24 cellular contexts compared by ENCODE assay signal in the genomic region with DNA sequence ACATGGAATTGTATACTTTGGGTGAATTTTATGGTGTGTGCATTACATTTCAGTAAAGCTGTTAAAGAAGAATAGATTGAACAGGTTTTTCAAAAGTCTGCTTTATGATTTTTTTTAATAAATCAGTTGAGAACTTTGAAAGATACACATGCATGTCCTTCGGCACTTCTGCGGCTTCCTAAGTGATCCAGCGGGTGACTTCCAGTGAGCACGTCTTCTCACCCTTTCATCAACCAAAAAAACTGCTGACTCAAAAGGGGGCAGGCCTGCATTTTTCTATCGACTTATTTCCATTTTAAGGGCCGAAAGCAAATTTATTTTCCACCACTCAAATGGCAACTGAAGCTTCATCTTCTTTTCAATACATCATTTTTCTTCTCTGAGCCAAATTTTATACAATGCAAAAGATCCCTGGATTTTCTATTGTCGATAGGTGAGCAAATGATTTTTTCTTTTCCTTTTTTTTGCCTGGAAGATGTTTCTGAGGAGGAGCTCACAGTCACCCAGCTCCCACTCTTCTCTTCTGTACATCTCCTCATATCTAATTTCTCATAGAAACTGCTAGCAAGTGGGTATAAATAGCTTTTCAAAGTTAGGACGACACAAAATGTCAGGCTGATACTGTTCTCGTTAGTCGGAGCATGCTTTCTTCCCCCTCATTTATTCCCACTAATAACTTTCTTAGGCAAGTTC. TPM values are rescaled to one million over a fixed set of nuclear protein-coding genes. Genes with fewer than 3 reads are reported as not detected.
DNase-seq lines count a peak whose midpoint lies in the region; ATAC-seq and TF ChIP-seq lines count a peak whose summit lies in the region.
"Had no signal": no experiment of that assay in that cellular context is flagged by ENCODE, and none has a peak within 500 bp of the region (broad histone marks: within the 10 kb centered on the region; RNA-seq: fewer than 3 reads in every experiment).

No MANE protein-coding gene starts in this region.

- no peaks in the 10 kb centered on the region for H3K9me3 ChIP-seq in breast epithelium
- H3K9me3 ChIP-seq in neutrophil, result no peaks in the 10 kb centered on the region
- H3K9me3 ChIP-seq in gastrocnemius medialis, result no peaks in the 10 kb centered on the region
- H3K9me3 ChIP-seq: BE2C had no signal

- TF ChIP-seq CTCF in breast epithelium (IDR thresholded peaks at IDR 0.05) (no peak), MCF 10A (IDR thresholded peaks at IDR 0.05; ENCODE audit: unreplicated experiment) (no peak), neutrophil (IDR thresholded peaks at IDR 0.05) (no peak), nephron progenitor cell (IDR thresholded peaks at IDR 0.05) (no peak), gastrocnemius medialis (IDR thresholded peaks at IDR 0.05 in 4 of 5, conservative IDR thresholded peaks at IDR 0.05 in 1 of 5) (no peak)

- H3K27ac Mint-ChIP-seq in MCF 10A (ENCODE audit: low read depth, unreplicated experiment), result no peak overlapping the region
- H3K27ac Mint-ChIP-seq in dendritic cell treated with granulocyte-macrophage colony-stimulating factor and Interleukin-4, amounts not matched to agents 40 ng/mL and 50 ng/mL, for 4 days, result peak overlapping the region; percentile 51
- no peak overlapping the region for H3K27ac Mint-ChIP-seq in nephron progenitor cell
- H3K27ac Mint-ChIP-seq: CD4-positive, alpha-beta T cell had no signal

- H3K27ac ChIP-seq in breast epithelium (peak overlapping the region; percentile 38 to 89), neutrophil (peak overlapping the region; percentile 51), gastrocnemius medialis (no peak overlapping the region)
- H3K27ac ChIP-seq: 22Rv1, GM23248, SK-N-MC had no signal

- CTCF ChIA-PET in MCF 10A (lab: Yijun Ruan, JAX), result interaction anchor here (0.8 kb wide), 1 partner anchor 8 kb away, joined by 3 read pairs; no protein-coding TSS in a partner anchor

- ATAC-seq in GM21390 (IDR thresholded peaks at IDR 0.05; ENCODE audit: unreplicated experiment), result no peak
- no peak for ATAC-seq in GM21825 (IDR thresholded peaks at IDR 0.05; ENCODE audit: unreplicated experiment)
- ATAC-seq in gastrocnemius medialis, result no peak
- ATAC-seq: K562 had no signal

- H3K4me3 Mint-ChIP-seq in MCF 10A (ENCODE audit: unreplicated experiment) (no peak overlapping the region), nephron progenitor cell (no peak overlapping the region)
- no peak overlapping the region for H3K4me3 Mint-ChIP-seq in dendritic cell treated with granulocyte-macrophage colony-stimulating factor and Interleukin-4, amounts not matched to agents 40 ng/mL and 50 ng/mL, for 4 days
- H3K4me3 Mint-ChIP-seq: CD4-positive, alpha-beta T cell had no signal

- no TSS peak for BruUV-seq in MCF 10A (replicated peaks; lab: Mats Ljungman, UMichigan)

- H3K27me3 ChIP-seq in breast epithelium, result no peaks in the 10 kb centered on the region
- no peaks in the 10 kb centered on the region for H3K27me3 ChIP-seq in neutrophil
- H3K27me3 ChIP-seq in gastrocnemius medialis, result no peaks in the 10 kb centered on the region
- H3K27me3 ChIP-seq: BE2C had no signal

- POLR2A ChIA-PET in MCF 10A (lab: Yijun Ruan, JAX), result interaction anchor here (0.6 to 1.9 kb wide), 3 partner anchors 19 to 287 kb away, joined by 4 read pairs; no protein-coding TSS in a partner anchor

- no peak for DNase-seq in breast epithelium (ENCODE audit: low spot score in 2 of 2)
- DNase-seq in MCF 10A (ENCODE audit: unreplicated experiment), result no peak
- no peak for DNase-seq in nephron progenitor cell
- no peak for DNase-seq in gastrocnemius medialis
- DNase-seq: BE2C; CD4-positive, alpha-beta T cell; GM23248; H7; NCI-H1048; NCI-H1417; NCI-H1694; NCI-H2029 treated with DMSO at 0.1 percent for 48 hours; NCI-H446 treated with DMSO at 0.1 percent for 48 hours; NCI-H526; NCI-H82; SIG-M5 had no signal

- TF ChIP-seq POLR2A in breast epithelium (IDR thresholded peaks at IDR 0.05), result no peak
- no peak for TF ChIP-seq POLR2A in gastrocnemius medialis (IDR thresholded peaks at IDR 0.05)

- no peaks in the 10 kb centered on the region for H3K9me3 Mint-ChIP-seq in MCF 10A (ENCODE audit: unreplicated experiment)
- no peaks in the 10 kb centered on the region for H3K9me3 Mint-ChIP-seq in dendritic cell treated with granulocyte-macrophage colony-stimulating factor and Interleukin-4, amounts not matched to agents 40 ng/mL and 50 ng/mL, for 4 days
- H3K9me3 Mint-ChIP-seq in nephron progenitor cell, result peaks cover 5% of the 10 kb centered on the region
- H3K9me3 Mint-ChIP-seq: CD4-positive, alpha-beta T cell had no signal

- H3K36me3 Mint-ChIP-seq in MCF 10A (ENCODE audit: insufficient read depth, unreplicated experiment), result no peaks in the 10 kb centered on the region
- H3K36me3 Mint-ChIP-seq in dendritic cell treated with granulocyte-macrophage colony-stimulating factor and Interleukin-4, amounts not matched to agents 40 ng/mL and 50 ng/mL, for 4 days (ENCODE audit: low read depth), result peaks cover 24% of the 10 kb centered on the region
- H3K36me3 Mint-ChIP-seq in nephron progenitor cell (ENCODE audit: low read depth), result peaks cover 13% of the 10 kb centered on the region

- H3K4me1 Mint-ChIP-seq in MCF 10A (ENCODE audit: insufficient read depth, unreplicated experiment), result peaks cover 5% of the 10 kb centered on the region
- H3K4me1 Mint-ChIP-seq in dendritic cell treated with granulocyte-macrophage colony-stimulating factor and Interleukin-4, amounts not matched to agents 40 ng/mL and 50 ng/mL, for 4 days (ENCODE audit: low read depth), result peaks cover 69% of the 10 kb centered on the region
- H3K4me1 Mint-ChIP-seq in nephron progenitor cell, result peaks cover 65% of the 10 kb centered on the region

- H3K27me3 Mint-ChIP-seq in MCF 10A (ENCODE audit: insufficient read depth, unreplicated experiment) (no peaks in the 10 kb centered on the region), nephron progenitor cell (ENCODE audit: low read depth, poor library complexity) (peaks cover 6% of the 10 kb centered on the region)
- peaks cover 39% of the 10 kb centered on the region for H3K27me3 Mint-ChIP-seq in dendritic cell treated with granulocyte-macrophage colony-stimulating factor and Interleukin-4, amounts not matched to agents 40 ng/mL and 50 ng/mL, for 4 days

- no peak overlapping the region for H3K4me3 ChIP-seq in breast epithelium
- H3K4me3 ChIP-seq in neutrophil (ENCODE audit: low read depth in 1 of 2, low read length in 1 of 2), result no peak overlapping the region
- no peak overlapping the region for H3K4me3 ChIP-seq in gastrocnemius medialis
- H3K4me3 ChIP-seq: GM23248, K562, SK-N-MC had no signal

- H3K36me3 ChIP-seq in breast epithelium, result no peaks in the 10 kb centered on the region
- peaks cover 83% of the 10 kb centered on the region for H3K36me3 ChIP-seq in neutrophil
- H3K36me3 ChIP-seq in gastrocnemius medialis, result no peaks in the 10 kb centered on the region
- H3K36me3 ChIP-seq: BE2C had no signal

- intact Hi-C loops in breast epithelium (cut with DNase I; ENCODE audit: low total_unique reads), result no loop called here
- intact Hi-C loops in MCF 10A (cut with micrococcal nuclease), result no loop called here
- intact Hi-C loops in dendritic cell treated with granulocyte-macrophage colony-stimulating factor and Interleukin-4, amounts not matched to agents 40 ng/mL and 50 ng/mL, for 4 days (cut with micrococcal nuclease), result no loop called here
- intact Hi-C loops in gastrocnemius medialis (cut with DNase I; ENCODE audit: low total_unique reads), result no loop called here

- in situ Hi-C loops in gastrocnemius medialis (cut with MboI; ENCODE audit: low sequenced_read_pairs in 4 of 4), result no loop called here

- H3K4me1 ChIP-seq in breast epithelium (peaks cover 0 to 3% of the 10 kb centered on the region in 2 donors), neutrophil (ENCODE audit: control insufficient read depth in 1 of 2, insufficient read depth in 1 of 2, low read depth in 1 of 2, low read length in 1 of 2) (peaks cover 26 to 46% of the 10 kb centered on the region in 2 experiments), gastrocnemius medialis (peaks cover 12 to 37% of the 10 kb centered on the region in 2 donors)

RNA-seq across cellular contexts. Expression of a gene that starts 10.2 kb away (rescaled TPM):
- total RNA-seq in breast epithelium, result 10 to 100 TPM; 19.0 to 57.8 (median 56.4) TPM
- 32.8 and 38.8 TPM in 2 replicates for total RNA-seq in MCF 10A (2022)
- total RNA-seq in gastrocnemius medialis, result 10 to 100 TPM in 3 of 4 donors, 1 to 10 TPM in 1; 9.0 to 32.2 (median 20.3) TPM
- total RNA-seq: G401 had no signal

Comparison
In these comparisons a context has a peak if more than half of its experiments do, and no peak if none do; other contexts are left out.
1. H3K27ac ChIP-seq: peak in breast epithelium (2 of 2) and neutrophil (single experiment); none in gastrocnemius medialis (0 of 4).